Comparison of ENCODE assay signal across 8 cellular contexts in genomic region chr9:17134843-17135577, GRCh38. TPM values are rescaled to one million over a fixed set of nuclear protein-coding genes. Genes with fewer than 3 reads are reported as not detected.
DNase-seq lines count a peak whose midpoint lies in the region; ATAC-seq, FAIRE-seq and TF ChIP-seq lines count a peak whose summit lies in the region.

CNTLN (plus strand) TSS chr9:17135040; CDS start chr9:17135066, 26 bp downstream.

- no peak for TF ChIP-seq CTCF in GM10248 (IDR thresholded peaks at IDR 0.05; ENCODE audit: control extremely low read depth, extremely low read depth, low read depth, missing control alignments)

- CTCF ChIA-PET in GM10248 (lab: Yijun Ruan, JAX): interaction anchor here (2.3 kb wide), 1 partner anchor 18 kb away, joined by 8 read pairs; no protein-coding TSS in a partner anchor

- no peaks in the 10 kb centered on the region for H3K36me3 ChIP-seq in small intestine (ENCODE audit: control insufficient read depth in 2 of 2, insufficient read depth in 2 of 2, low read length in 2 of 2)

- H3K9me3 ChIP-seq in small intestine (ENCODE audit: control insufficient read depth, low read depth): no peaks in the 10 kb centered on the region

- peak; percentile 51 for ATAC-seq in HG02678 (IDR thresholded peaks at IDR 0.05; ENCODE audit: unreplicated experiment)

- 1 to 2% (median 2%) methylated on average over 59 to 73 of the region's 73 CpGs for WGBS in small intestine, 3 donors

- no peaks in the 10 kb centered on the region for H3K27me3 ChIP-seq in small intestine (ENCODE audit: control insufficient read depth in 2 of 2, insufficient read depth in 2 of 2, low read length in 2 of 2)

- H3K27ac ChIP-seq in small intestine (ENCODE audit: low read depth in 1 of 2, low read length in 1 of 2): peak within 1 kb of the TSS in 1 of 2 donors; percentile 85

- H3K4me3 ChIP-seq in small intestine (ENCODE audit: low read depth in 1 of 2, low read length in 2 of 2): peak within 1 kb of the TSS; percentile 68 to 80

- DNase-seq in GM10248 (ENCODE audit: extremely low spot score) (peak; percentile 80), NCI-H1436 treated with DMSO at 0.1 percent for 48 hours (lab: John Stamatoyannopoulos, UW) (peak; percentile 34), T1000 (lab: John Stamatoyannopoulos, UW) (peak; percentile 86), cerebellar nuclear complex (lab: John Stamatoyannopoulos, UW) (peak; percentile 5 to 65), islet precursor cell (peak; percentile 95), small intestine (peak; percentile 77)
- no peak for DNase-seq in central memory CD4-positive, alpha-beta T cell

- no peak for FAIRE-seq in small intestine (lab: Jason Lieb, UNC)

- POLR2A ChIA-PET in GM10248 (lab: Yijun Ruan, JAX): no interaction called here

- H3K4me1 ChIP-seq in small intestine (ENCODE audit: control insufficient read depth in 2 of 2, insufficient read depth in 1 of 2, low read depth in 1 of 2, low read length in 1 of 2): no peaks in the 10 kb centered on the region

RNA-seq across cellular contexts. Expression of gene CNTLN, which starts in this region (rescaled TPM):
- polyA plus RNA-seq in small intestine: 1 to 10 TPM in 1 of 3 donors, under 1 TPM in 1, not detected in 1; 0.54 to 3.0 TPM
